In the genomic region with DNA sequence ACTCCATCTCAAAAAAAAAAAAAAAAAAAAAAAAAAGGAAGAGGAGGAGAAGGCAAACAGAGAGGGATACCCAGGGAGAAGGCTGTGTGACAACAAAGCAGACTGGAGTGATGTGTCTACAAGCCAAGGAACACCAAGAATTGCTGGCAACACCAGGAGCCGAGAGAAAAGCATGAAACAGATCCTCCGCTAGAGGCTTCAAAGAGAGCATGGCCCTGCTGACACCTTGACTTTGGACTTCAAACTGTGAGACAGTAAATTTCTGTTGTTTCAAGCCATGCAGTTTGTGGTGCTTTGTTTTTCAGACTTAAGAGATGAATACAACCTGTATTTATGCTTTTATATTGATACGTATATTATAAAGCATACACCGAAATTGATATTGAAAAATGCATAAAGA, we compare ENCODE assay signal across 31 cellular contexts.
"Had no signal": no experiment of that assay in that cellular context is flagged by ENCODE, and none has a peak within 500 bp of the region (broad histone marks: within the 10 kb centered on the region; RNA-seq: fewer than 3 reads in every experiment).

No MANE protein-coding gene starts in this region.

- H3K27ac ChIP-seq: neutrophil, ovary, parathyroid adenoma, psoas muscle, skin epidermis, suprapubic skin, testis, tibial artery, transverse colon, upper lobe of right lung, uterus had no signal

- H3K4me3 ChIP-seq: ovary, psoas muscle, skin epidermis, suprapubic skin, testis, tibial artery, transverse colon, upper lobe of right lung, uterus had no signal

- ATAC-seq: naive thymus-derived CD8-positive, alpha-beta T cell; natural killer cell treated with Interleukin-12 subunit alpha and Interleukin-12 subunit beta and Interleukin-15 and Interleukin-18, amount 100 ng/mL, for 72 hours; psoas muscle; right cardiac atrium; sciatic nerve; stimulated activated effector memory CD8-positive, alpha-beta T cell treated with anti-CD3 and anti-CD28 coated beads, Interleukin-12 subunit alpha, Interleukin-12 subunit beta, amount 100 ng/mL, for 72 hours; stimulated activated naive B cell treated with anti-CD40 and anti-IgM and Interleukin-4, amounts not matched to agents 10 μg/mL and 1 μg/mL and 100 μg/mL, for 72 hours; stimulated activated naive CD8-positive, alpha-beta T cell treated with anti-CD3 and anti-CD28 coated beads, Interleukin-15, amount 100 ng/mL, for 72 hours; upper lobe of right lung had no signal

- H3K27me3 ChIP-seq: neutrophil, ovary, suprapubic skin, testis, transverse colon, upper lobe of right lung, uterus had no signal

- H3K27me3 Mint-ChIP-seq: progenitor cell of endocrine pancreas, type B pancreatic cell had no signal

- DNase-seq: naive B cell; naive thymus-derived CD8-positive, alpha-beta T cell; nephron progenitor cell; nucleus accumbens; ovary; posterior cingulate gyrus; psoas muscle; right cardiac atrium; stimulated activated CD4-positive, alpha-beta T cell treated with anti-CD3 and anti-CD28 coated beads, Interleukin-15, amount 100 ng/mL, for 24 hours; stimulated activated CD4-positive, alpha-beta T cell treated with anti-CD3 and anti-CD28 coated beads, Interleukin-2, amount 100 ng/mL, for 24 hours; stimulated activated CD4-positive, alpha-beta T cell treated with anti-CD3 and anti-CD28 coated beads, Interleukin-2, amount 100 ng/mL, for 48 hours; stimulated activated CD4-positive, alpha-beta T cell treated with anti-CD3 and anti-CD28 coated beads, Interleukin-4, amount 100 ng/mL, for 24 hours; stimulated activated naive B cell treated with anti-CD40 and anti-IgM and Interleukin-4, amounts not matched to agents 10 μg/mL and 1 μg/mL and 100 μg/mL, for 72 hours; stimulated activated naive CD4-positive, alpha-beta T cell treated with Interleukin-2 at 50 U/mL for 16 hours; stimulated activated naive CD8-positive, alpha-beta T cell treated with anti-CD3 and anti-CD28 coated beads, Interleukin-15, amount 100 ng/mL, for 72 hours; substantia nigra; testis; tibial artery; transverse colon; upper lobe of right lung; uterus had no signal

- H3K36me3 Mint-ChIP-seq: naive thymus-derived CD8-positive, alpha-beta T cell; natural killer cell treated with Interleukin-12 subunit alpha and Interleukin-12 subunit beta and Interleukin-15 and Interleukin-18, amount 100 ng/mL, for 72 hours; stimulated activated effector memory CD8-positive, alpha-beta T cell treated with anti-CD3 and anti-CD28 coated beads, Interleukin-12 subunit alpha, Interleukin-12 subunit beta, amount 100 ng/mL, for 72 hours; stimulated activated naive B cell treated with anti-CD40 and anti-IgM and Interleukin-4, amounts not matched to agents 10 μg/mL and 1 μg/mL and 100 μg/mL, for 72 hours; type B pancreatic cell had no signal

- H3K4me3 Mint-ChIP-seq: naive B cell; naive thymus-derived CD8-positive, alpha-beta T cell; natural killer cell treated with Interleukin-12 subunit alpha and Interleukin-12 subunit beta and Interleukin-15 and Interleukin-18, amount 100 ng/mL, for 72 hours; nephron progenitor cell; neural crest cell; stimulated activated effector memory CD8-positive, alpha-beta T cell treated with anti-CD3 and anti-CD28 coated beads, Interleukin-12 subunit alpha, Interleukin-12 subunit beta, amount 100 ng/mL, for 72 hours; stimulated activated naive B cell treated with anti-CD40 and anti-IgM and Interleukin-4, amounts not matched to agents 10 μg/mL and 1 μg/mL and 100 μg/mL, for 72 hours; stimulated activated naive CD8-positive, alpha-beta T cell treated with anti-CD3 and anti-CD28 coated beads, Interleukin-15, amount 100 ng/mL, for 72 hours; type B pancreatic cell had no signal

- H3K9ac ChIP-seq: parathyroid adenoma had no signal

- H3K79me2 ChIP-seq: parathyroid adenoma had no signal

- H2AFZ ChIP-seq: parathyroid adenoma had no signal

- H3K9me3 ChIP-seq: neutrophil, ovary, psoas muscle, testis, upper lobe of right lung, uterus had no signal

- H3K9me3 Mint-ChIP-seq: natural killer cell treated with Interleukin-12 subunit alpha and Interleukin-12 subunit beta and Interleukin-15 and Interleukin-18, amount 100 ng/mL, for 72 hours; stimulated activated effector memory CD8-positive, alpha-beta T cell treated with anti-CD3 and anti-CD28 coated beads, Interleukin-12 subunit alpha, Interleukin-12 subunit beta, amount 100 ng/mL, for 72 hours; stimulated activated naive CD8-positive, alpha-beta T cell treated with anti-CD3 and anti-CD28 coated beads, Interleukin-15, amount 100 ng/mL, for 72 hours; type B pancreatic cell had no signal

- H3K36me3 ChIP-seq: neutrophil, ovary, suprapubic skin, tibial artery, transverse colon, upper lobe of right lung, uterus had no signal

- H3K27ac Mint-ChIP-seq: naive B cell; natural killer cell treated with Interleukin-12 subunit alpha and Interleukin-12 subunit beta and Interleukin-15 and Interleukin-18, amount 100 ng/mL, for 72 hours; nephron progenitor cell; progenitor cell of endocrine pancreas; stimulated activated effector memory CD8-positive, alpha-beta T cell treated with anti-CD3 and anti-CD28 coated beads, Interleukin-12 subunit alpha, Interleukin-12 subunit beta, amount 100 ng/mL, for 72 hours; stimulated activated naive B cell treated with anti-CD40 and anti-IgM and Interleukin-4, amounts not matched to agents 10 μg/mL and 1 μg/mL and 100 μg/mL, for 72 hours; stimulated activated naive CD8-positive, alpha-beta T cell treated with anti-CD3 and anti-CD28 coated beads, Interleukin-15, amount 100 ng/mL, for 72 hours; type B pancreatic cell had no signal

- H3K4me1 ChIP-seq: parathyroid adenoma, psoas muscle, suprapubic skin, testis, tibial artery, transverse colon, upper lobe of right lung, uterus had no signal

- H3K4me1 Mint-ChIP-seq: naive B cell; naive thymus-derived CD8-positive, alpha-beta T cell; nephron progenitor cell; neural crest cell; stimulated activated effector memory CD8-positive, alpha-beta T cell treated with anti-CD3 and anti-CD28 coated beads, Interleukin-12 subunit alpha, Interleukin-12 subunit beta, amount 100 ng/mL, for 72 hours; stimulated activated naive B cell treated with anti-CD40 and anti-IgM and Interleukin-4, amounts not matched to agents 10 μg/mL and 1 μg/mL and 100 μg/mL, for 72 hours; stimulated activated naive CD8-positive, alpha-beta T cell treated with anti-CD3 and anti-CD28 coated beads, Interleukin-15, amount 100 ng/mL, for 72 hours had no signal
